ENCODE assay signal across 10 cellular contexts in the genomic region with DNA sequence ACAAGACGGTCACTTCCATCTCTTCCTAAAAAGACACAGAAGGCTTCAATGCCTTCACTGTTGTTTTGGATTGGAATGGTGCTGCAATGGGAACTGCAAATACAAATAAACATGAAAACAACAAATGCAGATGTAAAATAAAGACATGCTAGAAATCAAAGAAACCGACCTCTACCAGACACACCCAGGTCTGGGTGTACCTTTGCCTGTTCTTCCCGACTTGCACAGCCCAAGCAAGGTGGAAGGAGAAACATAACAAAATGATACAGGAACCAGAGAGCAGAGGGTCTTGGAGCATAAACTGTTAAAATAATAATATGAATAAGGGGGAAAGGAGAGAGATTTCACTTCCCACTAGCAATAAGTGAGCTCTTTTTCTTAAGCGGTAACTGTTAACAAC. TPM values are rescaled to one million over a fixed set of nuclear protein-coding genes. Genes with fewer than 3 reads are reported as not detected.
DNase-seq lines count a peak whose midpoint lies in the region; ATAC-seq and TF ChIP-seq lines count a peak whose summit lies in the region.
"Had no signal": no experiment of that assay in that cellular context is flagged by ENCODE, and none has a peak within 500 bp of the region (broad histone marks: within the 10 kb centered on the region; RNA-seq: fewer than 3 reads in every experiment).

No MANE protein-coding gene starts in this region.

- H3K27me3 ChIP-seq in esophagus squamous epithelium (no peaks in the 10 kb centered on the region), spleen (replicated peaks in 1 of 7) (no peaks in the 10 kb centered on the region)
- H3K27me3 ChIP-seq: heart left ventricle had no signal

- WGBS in esophagus squamous epithelium, 2 donors = 54 to 60% methylated on average over 4 of the region's 4 CpGs
- WGBS in spleen, 5 donors = 57 to 70% (median 63%) methylated on average over 4 of the region's 4 CpGs

- H3K36me3 ChIP-seq in esophagus squamous epithelium (no peaks in the 10 kb centered on the region), spleen (no peaks in the 10 kb centered on the region)
- H3K36me3 ChIP-seq: heart left ventricle had no signal

- ATAC-seq in T-helper 17 cell = no peak
- ATAC-seq: heart left ventricle had no signal

- peak overlapping the region in 1 of 4 donors; percentile 12 for H3K4me3 ChIP-seq in esophagus squamous epithelium
- peak overlapping the region in 1 of 8 donors; percentile 41 for H3K4me3 ChIP-seq in spleen

- intact Hi-C loops in esophagus squamous epithelium (cut with DNase I) (no loop called here), spleen (cut with DNase I; ENCODE audit: low total_unique reads) (no loop called here)

- CTCF ChIA-PET in activated CD4-positive, alpha-beta T cell treated with anti-CD3 and anti-CD28 coated beads, Interleukin-2, amount 10 ng/mL, durations not matched to agents 7 days and 5 days (lab: Charles Lee) = interaction anchor here (0.7 to 2.1 kb wide), 4 partner anchors 18 to 44 kb away, joined by 3 to 8 read pairs (median 4); a partner anchor contains a TSS

- peaks cover 23% of the 10 kb centered on the region for H3K36me3 Mint-ChIP-seq in activated CD4-positive, alpha-beta T cell treated with anti-CD3 and anti-CD28 coated beads, Interleukin-2, amount 10 ng/mL, durations not matched to agents 7 days and 5 days (ENCODE audit: low read depth)
- peaks cover 5% of the 10 kb centered on the region for H3K36me3 Mint-ChIP-seq in T-helper 17 cell (ENCODE audit: low read depth)
- peaks cover under 1% of the 10 kb centered on the region for H3K36me3 Mint-ChIP-seq in glutamatergic neuron (ENCODE audit: unreplicated experiment)

- DNase-seq in activated CD4-positive, alpha-beta T cell treated with anti-CD3 and anti-CD28 coated beads, Interleukin-2, amount 10 ng/mL, durations not matched to agents 7 days and 5 days = no peak
- DNase-seq in activated CD4-positive, alpha-beta T cell treated with anti-CD3 and anti-CD28 coated beads for 1 hour = no peak
- no peak for DNase-seq in T-helper 17 cell
- DNase-seq in esophagus squamous epithelium (lab: John Stamatoyannopoulos, UW) = no peak
- no peak for DNase-seq in spleen
- no peak for DNase-seq in NCI-H2107 (lab: John Stamatoyannopoulos, UW)
- DNase-seq in NCI-H146 (lab: John Stamatoyannopoulos, UW) = no peak
- no peak for DNase-seq in glutamatergic neuron
- DNase-seq: heart left ventricle, NCI-H187 had no signal

- TF ChIP-seq POLR2A in esophagus squamous epithelium (IDR thresholded peaks at IDR 0.05) (no peak), spleen (IDR thresholded peaks at IDR 0.05) (no peak)

- H3K27ac Mint-ChIP-seq in activated CD4-positive, alpha-beta T cell treated with anti-CD3 and anti-CD28 coated beads, Interleukin-2, amount 10 ng/mL, durations not matched to agents 7 days and 5 days = peak overlapping the region; percentile 94
- H3K27ac Mint-ChIP-seq in T-helper 17 cell (peak overlapping the region; percentile 90), glutamatergic neuron (ENCODE audit: unreplicated experiment) (no peak overlapping the region)

- no peaks in the 10 kb centered on the region for H3K9me3 Mint-ChIP-seq in activated CD4-positive, alpha-beta T cell treated with anti-CD3 and anti-CD28 coated beads, Interleukin-2, amount 10 ng/mL, durations not matched to agents 7 days and 5 days
- peaks cover 2% of the 10 kb centered on the region for H3K9me3 Mint-ChIP-seq in glutamatergic neuron (ENCODE audit: unreplicated experiment)

- H3K27ac ChIP-seq in esophagus squamous epithelium = peak overlapping the region in 3 of 4 donors; percentile 43 to 72 (median 70)
- peak overlapping the region in 7 of 8 donors; percentile 21 to 89 (median 67) for H3K27ac ChIP-seq in spleen

- peaks cover 57% of the 10 kb centered on the region for H3K4me1 Mint-ChIP-seq in activated CD4-positive, alpha-beta T cell treated with anti-CD3 and anti-CD28 coated beads, Interleukin-2, amount 10 ng/mL, durations not matched to agents 7 days and 5 days
- H3K4me1 Mint-ChIP-seq in T-helper 17 cell (peaks cover 50% of the 10 kb centered on the region), glutamatergic neuron (ENCODE audit: low read depth, unreplicated experiment) (no peaks in the 10 kb centered on the region)

- POLR2A ChIA-PET in activated CD4-positive, alpha-beta T cell treated with anti-CD3 and anti-CD28 coated beads, Interleukin-2, amount 10 ng/mL, durations not matched to agents 7 days and 5 days (lab: Charles Lee) = interaction anchor here (0.6 to 1.3 kb wide), 2 partner anchors 17 to 652 kb away, joined by 5 to 8 read pairs; a partner anchor contains a TSS

- no peak for TF ChIP-seq CTCF in esophagus squamous epithelium (IDR thresholded peaks at IDR 0.05)
- no peak for TF ChIP-seq CTCF in spleen (IDR thresholded peaks at IDR 0.05 in 8 of 11, conservative IDR thresholded peaks at IDR 0.05 in 3 of 11)
- TF ChIP-seq CTCF in glutamatergic neuron (IDR thresholded peaks at IDR 0.05; ENCODE audit: partially characterized antibody, unreplicated experiment) = no peak

- H3K27me3 Mint-ChIP-seq in activated CD4-positive, alpha-beta T cell treated with anti-CD3 and anti-CD28 coated beads, Interleukin-2, amount 10 ng/mL, durations not matched to agents 7 days and 5 days = no peaks in the 10 kb centered on the region
- H3K27me3 Mint-ChIP-seq in T-helper 17 cell (no peaks in the 10 kb centered on the region), glutamatergic neuron (ENCODE audit: unreplicated experiment) (no peaks in the 10 kb centered on the region)

- peaks cover 10 to 67% (median 12%) of the 10 kb centered on the region in 3 donors for H3K4me1 ChIP-seq in esophagus squamous epithelium
- peaks cover 28 to 92% (median 50%) of the 10 kb centered on the region in 6 donors for H3K4me1 ChIP-seq in spleen

- H3K4me3 Mint-ChIP-seq in activated CD4-positive, alpha-beta T cell treated with anti-CD3 and anti-CD28 coated beads, Interleukin-2, amount 10 ng/mL, durations not matched to agents 7 days and 5 days = peak overlapping the region; percentile 75
- H3K4me3 Mint-ChIP-seq in T-helper 17 cell = peak overlapping the region; percentile 86
- H3K4me3 Mint-ChIP-seq in glutamatergic neuron (ENCODE audit: unreplicated experiment) = no peak overlapping the region

- H3K9me3 ChIP-seq in T-helper 17 cell (ENCODE audit: control insufficient read depth, low read length, poor library complexity, severe bottlenecking) (no peaks in the 10 kb centered on the region), esophagus squamous epithelium (no peaks in the 10 kb centered on the region), spleen (no peaks in the 10 kb centered on the region)
- H3K9me3 ChIP-seq: heart left ventricle had no signal

RNA-seq across cellular contexts. Expression of a gene that starts 17.3 kb away (rescaled TPM):
- 10 to 100 TPM; 36.0 to 40.1 TPM for total RNA-seq in activated CD4-positive, alpha-beta T cell treated with anti-CD3 and anti-CD28 coated beads, Interleukin-2, amount 10 ng/mL, durations not matched to agents 7 days and 5 days
- total RNA-seq in T-helper 17 cell (10 to 100 TPM; 71.0 to 72.1 TPM), esophagus squamous epithelium (10 to 100 TPM; 31.7 to 64.0 (median 56.2) TPM), spleen (10 to 100 TPM; 28.1 to 39.7 (median 33.0) TPM), glutamatergic neuron (ENCODE audit: unreplicated experiment) (16.5 TPM)
- polyA plus RNA-seq in spleen = 1 to 10 TPM; 5.7 to 9.2 (median 7.4) TPM
